In the genomic region with DNA sequence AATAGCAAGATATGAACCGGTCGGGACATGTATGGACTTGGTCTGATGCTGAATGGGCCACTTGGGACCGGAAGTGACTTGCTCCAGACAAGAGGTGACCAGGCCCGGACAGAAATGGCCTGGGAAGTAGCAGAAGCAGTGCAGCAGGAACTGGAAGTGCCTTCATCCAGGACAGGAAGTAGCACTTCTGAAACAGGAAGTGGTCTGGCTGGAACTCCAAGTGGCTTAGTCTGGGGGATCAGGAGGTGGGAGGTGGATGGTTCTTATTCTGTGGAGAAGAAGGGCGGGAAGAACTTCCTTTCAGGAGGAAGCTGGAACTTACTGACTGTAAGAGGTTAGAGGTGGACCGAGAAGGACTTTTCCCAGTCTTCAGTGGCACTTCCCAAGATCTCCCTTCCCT, we compare ENCODE assay signal across 2 cellular contexts.
TF ChIP-seq lines count a peak whose summit lies in the region.

No MANE protein-coding gene starts in this region.

TF ChIP-seq in IMR-90, 13 proteins besides CTCF, POLR2A, EP300 and RAD21:
- no peak for TF ChIP-seq MAFK (IDR thresholded peaks at IDR 0.05; ENCODE audit: low read depth, low read length)
- TF ChIP-seq BHLHE40 (IDR thresholded peaks at IDR 0.05; ENCODE audit: low read depth, low read length), result no peak
- TF ChIP-seq NFE2L2 (IDR thresholded peaks at IDR 0.05; ENCODE audit: low read depth, low read length), result no peak
- TF ChIP-seq, protein P1, sequence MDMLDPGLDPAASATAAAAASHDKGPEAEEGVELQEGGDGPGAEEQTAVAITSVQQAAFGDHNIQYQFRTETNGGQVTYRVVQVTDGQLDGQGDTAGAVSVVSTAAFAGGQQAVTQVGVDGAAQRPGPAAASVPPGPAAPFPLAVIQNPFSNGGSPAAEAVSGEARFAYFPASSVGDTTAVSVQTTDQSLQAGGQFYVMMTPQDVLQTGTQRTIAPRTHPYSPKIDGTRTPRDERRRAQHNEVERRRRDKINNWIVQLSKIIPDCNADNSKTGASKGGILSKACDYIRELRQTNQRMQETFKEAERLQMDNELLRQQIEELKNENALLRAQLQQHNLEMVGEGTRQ (IDR thresholded peaks at IDR 0.05; ENCODE audit: low read depth, low read length), result no peak
- no peak for TF ChIP-seq FOS (IDR thresholded peaks at IDR 0.05; ENCODE audit: low read depth, low read length)

TF ChIP-seq in PFSK-1, 5 proteins besides CTCF, POLR2A, EP300 and RAD21:
- peak; percentile 62 for TF ChIP-seq POLR2AphosphoS5 (IDR thresholded peaks at IDR 0.05; ENCODE audit: low read depth, low read length)
- TF ChIP-seq TAF1 (IDR thresholded peaks at IDR 0.05; ENCODE audit: borderline replicate concordance, insufficient read depth, low read length), result peak; percentile 53; the same call in 1 of the 2 replicates
- TF ChIP-seq, protein P2, sequence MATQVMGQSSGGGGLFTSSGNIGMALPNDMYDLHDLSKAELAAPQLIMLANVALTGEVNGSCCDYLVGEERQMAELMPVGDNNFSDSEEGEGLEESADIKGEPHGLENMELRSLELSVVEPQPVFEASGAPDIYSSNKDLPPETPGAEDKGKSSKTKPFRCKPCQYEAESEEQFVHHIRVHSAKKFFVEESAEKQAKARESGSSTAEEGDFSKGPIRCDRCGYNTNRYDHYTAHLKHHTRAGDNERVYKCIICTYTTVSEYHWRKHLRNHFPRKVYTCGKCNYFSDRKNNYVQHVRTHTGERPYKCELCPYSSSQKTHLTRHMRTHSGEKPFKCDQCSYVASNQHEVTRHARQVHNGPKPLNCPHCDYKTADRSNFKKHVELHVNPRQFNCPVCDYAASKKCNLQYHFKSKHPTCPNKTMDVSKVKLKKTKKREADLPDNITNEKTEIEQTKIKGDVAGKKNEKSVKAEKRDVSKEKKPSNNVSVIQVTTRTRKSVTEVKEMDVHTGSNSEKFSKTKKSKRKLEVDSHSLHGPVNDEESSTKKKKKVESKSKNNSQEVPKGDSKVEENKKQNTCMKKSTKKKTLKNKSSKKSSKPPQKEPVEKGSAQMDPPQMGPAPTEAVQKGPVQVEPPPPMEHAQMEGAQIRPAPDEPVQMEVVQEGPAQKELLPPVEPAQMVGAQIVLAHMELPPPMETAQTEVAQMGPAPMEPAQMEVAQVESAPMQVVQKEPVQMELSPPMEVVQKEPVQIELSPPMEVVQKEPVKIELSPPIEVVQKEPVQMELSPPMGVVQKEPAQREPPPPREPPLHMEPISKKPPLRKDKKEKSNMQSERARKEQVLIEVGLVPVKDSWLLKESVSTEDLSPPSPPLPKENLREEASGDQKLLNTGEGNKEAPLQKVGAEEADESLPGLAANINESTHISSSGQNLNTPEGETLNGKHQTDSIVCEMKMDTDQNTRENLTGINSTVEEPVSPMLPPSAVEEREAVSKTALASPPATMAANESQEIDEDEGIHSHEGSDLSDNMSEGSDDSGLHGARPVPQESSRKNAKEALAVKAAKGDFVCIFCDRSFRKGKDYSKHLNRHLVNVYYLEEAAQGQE (IDR thresholded peaks at IDR 0.05; ENCODE audit: insufficient read depth in 1 of 2, low read depth in 2 of 2, low read length in 2 of 2), result no peak; a peak in 1 of 4 replicates
- 0 out of 2 replicates have a peak, but pooled peaks have one; percentile 14 for TF ChIP-seq SIN3A (IDR thresholded peaks at IDR 0.05; ENCODE audit: borderline replicate concordance, insufficient read depth, low read length)
- TF ChIP-seq FOXP2 (optimal IDR thresholded peaks at IDR 0.05; ENCODE audit: borderline replicate concordance, extremely low read depth, extremely low read length, insufficient read depth), result no peak
TF ChIP-seq in PFSK-1: peak in this region for 3.
